17 cellular contexts compared by ENCODE assay signal in genomic region chr10:53379951-53380350, GRCh38.
"Had no signal": no experiment of that assay in that cellular context is flagged by ENCODE, and none has a peak within 500 bp of the region (broad histone marks: within the 10 kb centered on the region; RNA-seq: fewer than 3 reads in every experiment).

No MANE protein-coding gene starts in this region.

- H3K36me3 ChIP-seq: adrenal gland, cardiac muscle cell, gastroesophageal sphincter, prostate gland, right lobe of liver, suprapubic skin had no signal

- H3K4me1 ChIP-seq: adrenal gland, gastroesophageal sphincter, prostate gland, right lobe of liver, suprapubic skin had no signal

- H3K4me3 ChIP-seq: adrenal gland, cardiac muscle cell, gastroesophageal sphincter, prostate gland, right lobe of liver, suprapubic skin had no signal

- H3K27me3 ChIP-seq: adrenal gland, cardiac muscle cell, gastroesophageal sphincter, right lobe of liver, suprapubic skin had no signal

- ATAC-seq: activated CD8-positive, alpha-beta memory T cell treated with anti-CD3 and anti-CD28 coated beads, Interleukin-2, amount 10 ng/mL, durations not matched to agents 7 days and 5 days; gastroesophageal sphincter; right lobe of liver had no signal

- DNase-seq: activated CD4-positive, alpha-beta T cell treated with anti-CD3 and anti-CD28 coated beads for 1 hour; activated CD4-positive, alpha-beta T cell treated with anti-CD3 and anti-CD28 coated beads, Interleukin-2, amount 50 U/mL, for 4 hours; activated CD8-positive, alpha-beta memory T cell treated with anti-CD3 and anti-CD28 coated beads, Interleukin-2, amount 10 ng/mL, durations not matched to agents 7 days and 5 days; activated effector memory CD4-positive, alpha-beta T cell treated with Interleukin-2 at 50 U/mL for 16 hours; activated naive CD4-positive, alpha-beta T cell treated with anti-CD3 and anti-CD28 coated beads, Interleukin-2, amount 50 U/mL, for 16 hours; activated T-cell treated with anti-CD3 and anti-CD28 coated beads, Interleukin-2, amount 50 U/mL, for 1 hour; adrenal gland; endodermal cell; erythroblast; hippocampal formation; kidney; right lobe of liver had no signal

- H3K9me3 ChIP-seq: adrenal gland, gastroesophageal sphincter, prostate gland, right lobe of liver, suprapubic skin had no signal

- H3K27ac ChIP-seq: adrenal gland, cardiac muscle cell, gastroesophageal sphincter, prostate gland, right lobe of liver, suprapubic skin, VCaP had no signal
